Comparison of ENCODE assay signal across 1 cellular context in the genomic region with DNA sequence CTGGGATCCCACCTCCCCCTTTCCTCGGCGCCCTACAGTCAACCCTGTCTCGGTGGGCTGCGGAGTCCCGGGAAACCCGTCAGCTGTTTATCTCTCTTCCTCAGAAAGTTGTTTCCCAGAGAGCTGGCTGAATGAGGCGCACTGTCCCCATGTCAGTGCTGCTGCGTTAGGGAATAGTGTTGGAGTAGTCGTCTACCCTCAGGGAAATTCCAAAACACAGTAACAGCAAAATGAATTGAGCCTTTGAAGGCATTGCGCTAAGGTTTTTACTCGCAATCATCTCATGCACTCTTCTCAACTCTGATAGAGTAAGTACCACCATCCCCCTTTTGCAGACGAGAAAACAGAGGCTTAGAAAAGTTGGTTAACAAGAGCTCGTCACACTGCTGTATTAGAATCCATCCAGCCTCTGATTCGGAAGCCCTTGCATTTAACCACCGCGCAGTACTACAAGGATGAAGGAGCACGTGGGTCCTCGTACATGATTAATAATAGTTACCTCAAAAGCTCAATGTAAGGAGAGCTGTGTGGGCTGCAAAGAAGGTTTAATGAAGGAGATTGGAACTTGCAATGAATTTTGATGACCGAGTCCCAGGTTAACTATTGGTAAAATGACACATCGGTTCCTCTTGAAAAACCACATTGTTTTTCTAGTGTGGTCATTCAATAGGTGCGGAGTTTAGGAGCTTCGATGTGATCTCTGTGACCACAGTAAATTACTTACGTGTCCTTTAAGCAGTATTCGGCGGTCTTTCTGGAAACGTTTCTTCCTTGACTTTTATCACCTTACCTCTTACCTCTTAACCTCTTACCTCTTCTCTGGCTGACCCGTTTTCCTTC.
A peak's percentile ranks its signal among the peaks of the same experiment; 100 is the strongest.
TF ChIP-seq lines count a peak whose summit lies in the region.

No MANE protein-coding gene starts in this region.

TF ChIP-seq in K562, 482 proteins besides CTCF, POLR2A, EP300 and RAD21 (continued from another document and continues in another):
- TF ChIP-seq, protein P1, sequence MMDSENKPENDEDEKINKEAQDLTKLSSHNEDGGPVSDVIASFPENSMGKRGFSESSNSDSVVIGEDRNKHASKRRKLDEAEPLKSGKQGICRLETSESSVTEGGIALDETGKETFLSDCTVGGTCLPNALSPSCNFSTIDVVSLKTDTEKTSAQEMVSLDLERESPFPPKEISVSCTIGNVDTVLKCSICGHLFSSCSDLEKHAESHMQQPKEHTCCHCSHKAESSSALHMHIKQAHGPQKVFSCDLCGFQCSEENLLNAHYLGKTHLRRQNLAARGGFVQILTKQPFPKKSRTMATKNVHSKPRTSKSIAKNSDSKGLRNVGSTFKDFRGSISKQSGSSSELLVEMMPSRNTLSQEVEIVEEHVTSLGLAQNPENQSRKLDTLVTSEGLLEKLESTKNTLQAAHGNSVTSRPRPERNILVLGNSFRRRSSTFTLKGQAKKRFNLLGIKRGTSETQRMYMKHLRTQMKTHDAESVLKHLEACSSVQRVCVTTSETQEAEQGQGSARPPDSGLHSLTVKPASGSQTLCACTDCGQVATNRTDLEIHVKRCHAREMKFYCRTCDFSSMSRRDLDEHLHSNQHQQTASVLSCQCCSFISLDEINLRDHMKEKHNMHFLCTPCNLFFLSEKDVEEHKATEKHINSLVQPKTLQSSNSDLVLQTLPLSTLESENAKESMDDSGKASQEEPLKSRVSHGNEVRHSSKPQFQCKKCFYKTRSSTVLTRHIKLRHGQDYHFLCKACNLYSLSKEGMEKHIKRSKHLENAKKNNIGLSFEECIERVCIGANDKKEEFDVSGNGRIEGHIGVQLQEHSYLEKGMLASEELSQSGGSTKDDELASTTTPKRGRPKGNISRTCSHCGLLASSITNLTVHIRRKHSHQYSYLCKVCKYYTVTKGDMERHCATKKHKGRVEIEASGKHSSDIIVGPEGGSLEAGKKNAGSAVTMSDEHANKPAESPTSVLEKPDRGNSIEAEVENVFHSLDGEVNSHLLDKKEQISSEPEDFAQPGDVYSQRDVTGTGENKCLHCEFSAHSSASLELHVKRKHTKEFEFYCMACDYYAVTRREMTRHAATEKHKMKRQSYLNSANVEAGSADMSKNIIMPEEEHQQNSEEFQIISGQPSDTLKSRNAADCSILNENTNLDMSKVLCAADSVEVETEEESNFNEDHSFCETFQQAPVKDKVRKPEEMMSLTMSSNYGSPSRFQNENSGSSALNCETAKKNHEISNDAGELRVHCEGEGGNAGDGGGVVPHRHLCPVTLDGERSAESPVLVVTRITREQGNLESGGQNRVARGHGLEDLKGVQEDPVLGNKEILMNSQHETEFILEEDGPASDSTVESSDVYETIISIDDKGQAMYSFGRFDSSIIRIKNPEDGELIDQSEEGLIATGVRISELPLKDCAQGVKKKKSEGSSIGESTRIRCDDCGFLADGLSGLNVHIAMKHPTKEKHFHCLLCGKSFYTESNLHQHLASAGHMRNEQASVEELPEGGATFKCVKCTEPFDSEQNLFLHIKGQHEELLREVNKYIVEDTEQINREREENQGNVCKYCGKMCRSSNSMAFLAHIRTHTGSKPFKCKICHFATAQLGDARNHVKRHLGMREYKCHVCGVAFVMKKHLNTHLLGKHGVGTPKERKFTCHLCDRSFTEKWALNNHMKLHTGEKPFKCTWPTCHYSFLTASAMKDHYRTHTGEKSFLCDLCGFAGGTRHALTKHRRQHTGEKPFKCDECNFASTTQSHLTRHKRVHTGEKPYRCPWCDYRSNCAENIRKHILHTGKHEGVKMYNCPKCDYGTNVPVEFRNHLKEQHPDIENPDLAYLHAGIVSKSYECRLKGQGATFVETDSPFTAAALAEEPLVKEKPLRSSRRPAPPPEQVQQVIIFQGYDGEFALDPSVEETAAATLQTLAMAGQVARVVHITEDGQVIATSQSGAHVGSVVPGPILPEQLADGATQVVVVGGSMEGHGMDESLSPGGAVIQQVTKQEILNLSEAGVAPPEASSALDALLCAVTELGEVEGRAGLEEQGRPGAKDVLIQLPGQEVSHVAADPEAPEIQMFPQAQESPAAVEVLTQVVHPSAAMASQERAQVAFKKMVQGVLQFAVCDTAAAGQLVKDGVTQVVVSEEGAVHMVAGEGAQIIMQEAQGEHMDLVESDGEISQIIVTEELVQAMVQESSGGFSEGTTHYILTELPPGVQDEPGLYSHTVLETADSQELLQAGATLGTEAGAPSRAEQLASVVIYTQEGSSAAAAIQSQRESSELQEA (IDR thresholded peaks at IDR 0.05; ENCODE audit: low read depth), result no peak
- TF ChIP-seq, protein P2, sequence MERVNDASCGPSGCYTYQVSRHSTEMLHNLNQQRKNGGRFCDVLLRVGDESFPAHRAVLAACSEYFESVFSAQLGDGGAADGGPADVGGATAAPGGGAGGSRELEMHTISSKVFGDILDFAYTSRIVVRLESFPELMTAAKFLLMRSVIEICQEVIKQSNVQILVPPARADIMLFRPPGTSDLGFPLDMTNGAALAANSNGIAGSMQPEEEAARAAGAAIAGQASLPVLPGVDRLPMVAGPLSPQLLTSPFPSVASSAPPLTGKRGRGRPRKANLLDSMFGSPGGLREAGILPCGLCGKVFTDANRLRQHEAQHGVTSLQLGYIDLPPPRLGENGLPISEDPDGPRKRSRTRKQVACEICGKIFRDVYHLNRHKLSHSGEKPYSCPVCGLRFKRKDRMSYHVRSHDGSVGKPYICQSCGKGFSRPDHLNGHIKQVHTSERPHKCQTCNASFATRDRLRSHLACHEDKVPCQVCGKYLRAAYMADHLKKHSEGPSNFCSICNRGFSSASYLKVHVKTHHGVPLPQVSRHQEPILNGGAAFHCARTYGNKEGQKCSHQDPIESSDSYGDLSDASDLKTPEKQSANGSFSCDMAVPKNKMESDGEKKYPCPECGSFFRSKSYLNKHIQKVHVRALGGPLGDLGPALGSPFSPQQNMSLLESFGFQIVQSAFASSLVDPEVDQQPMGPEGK (CRISPR knock-in tag; IDR thresholded peaks at IDR 0.05; ENCODE audit: borderline replicate concordance), result no peak
- TF ChIP-seq ZC3H11A (IDR thresholded peaks at IDR 0.05; ENCODE audit: low read depth, low read length), result no peak
- TF ChIP-seq, protein P3, sequence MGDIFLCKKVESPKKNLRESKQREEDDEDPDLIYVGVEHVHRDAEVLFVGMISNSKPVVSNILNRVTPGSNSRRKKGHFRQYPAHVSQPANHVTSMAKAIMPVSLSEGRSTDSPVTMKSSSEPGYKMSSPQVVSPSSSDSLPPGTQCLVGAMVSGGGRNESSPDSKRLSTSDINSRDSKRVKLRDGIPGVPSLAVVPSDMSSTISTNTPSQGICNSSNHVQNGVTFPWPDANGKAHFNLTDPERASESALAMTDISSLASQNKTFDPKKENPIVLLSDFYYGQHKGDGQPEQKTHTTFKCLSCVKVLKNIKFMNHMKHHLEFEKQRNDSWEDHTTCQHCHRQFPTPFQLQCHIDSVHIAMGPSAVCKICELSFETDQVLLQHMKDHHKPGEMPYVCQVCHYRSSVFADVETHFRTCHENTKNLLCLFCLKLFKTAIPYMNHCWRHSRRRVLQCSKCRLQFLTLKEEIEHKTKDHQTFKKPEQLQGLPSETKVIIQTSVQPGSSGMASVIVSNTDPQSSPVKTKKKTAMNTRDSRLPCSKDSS (IDR thresholded peaks at IDR 0.05; ENCODE audit: low read depth, partially characterized antibody), result no peak
- peak; percentile 92; the same call in 1 of the 2 replicates for TF ChIP-seq NBN (IDR thresholded peaks at IDR 0.05; ENCODE audit: low read depth)
- TF ChIP-seq, protein P4, sequence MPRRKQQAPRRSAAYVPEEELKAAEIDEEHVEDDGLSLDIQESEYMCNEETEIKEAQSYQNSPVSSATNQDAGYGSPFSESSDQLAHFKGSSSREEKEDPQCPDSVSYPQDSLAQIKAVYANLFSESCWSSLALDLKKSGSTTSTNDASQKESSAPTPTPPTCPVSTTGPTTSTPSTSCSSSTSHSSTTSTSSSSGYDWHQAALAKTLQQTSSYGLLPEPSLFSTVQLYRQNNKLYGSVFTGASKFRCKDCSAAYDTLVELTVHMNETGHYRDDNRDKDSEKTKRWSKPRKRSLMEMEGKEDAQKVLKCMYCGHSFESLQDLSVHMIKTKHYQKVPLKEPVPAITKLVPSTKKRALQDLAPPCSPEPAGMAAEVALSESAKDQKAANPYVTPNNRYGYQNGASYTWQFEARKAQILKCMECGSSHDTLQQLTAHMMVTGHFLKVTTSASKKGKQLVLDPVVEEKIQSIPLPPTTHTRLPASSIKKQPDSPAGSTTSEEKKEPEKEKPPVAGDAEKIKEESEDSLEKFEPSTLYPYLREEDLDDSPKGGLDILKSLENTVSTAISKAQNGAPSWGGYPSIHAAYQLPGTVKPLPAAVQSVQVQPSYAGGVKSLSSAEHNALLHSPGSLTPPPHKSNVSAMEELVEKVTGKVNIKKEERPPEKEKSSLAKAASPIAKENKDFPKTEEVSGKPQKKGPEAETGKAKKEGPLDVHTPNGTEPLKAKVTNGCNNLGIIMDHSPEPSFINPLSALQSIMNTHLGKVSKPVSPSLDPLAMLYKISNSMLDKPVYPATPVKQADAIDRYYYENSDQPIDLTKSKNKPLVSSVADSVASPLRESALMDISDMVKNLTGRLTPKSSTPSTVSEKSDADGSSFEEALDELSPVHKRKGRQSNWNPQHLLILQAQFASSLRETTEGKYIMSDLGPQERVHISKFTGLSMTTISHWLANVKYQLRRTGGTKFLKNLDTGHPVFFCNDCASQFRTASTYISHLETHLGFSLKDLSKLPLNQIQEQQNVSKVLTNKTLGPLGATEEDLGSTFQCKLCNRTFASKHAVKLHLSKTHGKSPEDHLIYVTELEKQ (CRISPR knock-in tag; IDR thresholded peaks at IDR 0.05), result no peak
- no peak for TF ChIP-seq HMG20A (CRISPR knock-in tag; conservative IDR thresholded peaks at IDR 0.05)
- no peak for TF ChIP-seq NUFIP1 (IDR thresholded peaks at IDR 0.05; ENCODE audit: partially characterized antibody)
- TF ChIP-seq RB1 (IDR thresholded peaks at IDR 0.05; ENCODE audit: low read depth), result peak; percentile 35
- TF ChIP-seq, protein P5, sequence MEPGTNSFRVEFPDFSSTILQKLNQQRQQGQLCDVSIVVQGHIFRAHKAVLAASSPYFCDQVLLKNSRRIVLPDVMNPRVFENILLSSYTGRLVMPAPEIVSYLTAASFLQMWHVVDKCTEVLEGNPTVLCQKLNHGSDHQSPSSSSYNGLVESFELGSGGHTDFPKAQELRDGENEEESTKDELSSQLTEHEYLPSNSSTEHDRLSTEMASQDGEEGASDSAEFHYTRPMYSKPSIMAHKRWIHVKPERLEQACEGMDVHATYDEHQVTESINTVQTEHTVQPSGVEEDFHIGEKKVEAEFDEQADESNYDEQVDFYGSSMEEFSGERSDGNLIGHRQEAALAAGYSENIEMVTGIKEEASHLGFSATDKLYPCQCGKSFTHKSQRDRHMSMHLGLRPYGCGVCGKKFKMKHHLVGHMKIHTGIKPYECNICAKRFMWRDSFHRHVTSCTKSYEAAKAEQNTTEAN (CRISPR knock-in tag; IDR thresholded peaks at IDR 0.05), result 0 out of 2 replicates have a peak, but pooled peaks have one; percentile 42
- peak in 1 of 2 experiments; percentile 26; a peak in 1 of 4 replicates for TF ChIP-seq TRIM24 (IDR thresholded peaks at IDR 0.05)
- TF ChIP-seq KHSRP (IDR thresholded peaks at IDR 0.05), result no peak
- TF ChIP-seq, protein P6, sequence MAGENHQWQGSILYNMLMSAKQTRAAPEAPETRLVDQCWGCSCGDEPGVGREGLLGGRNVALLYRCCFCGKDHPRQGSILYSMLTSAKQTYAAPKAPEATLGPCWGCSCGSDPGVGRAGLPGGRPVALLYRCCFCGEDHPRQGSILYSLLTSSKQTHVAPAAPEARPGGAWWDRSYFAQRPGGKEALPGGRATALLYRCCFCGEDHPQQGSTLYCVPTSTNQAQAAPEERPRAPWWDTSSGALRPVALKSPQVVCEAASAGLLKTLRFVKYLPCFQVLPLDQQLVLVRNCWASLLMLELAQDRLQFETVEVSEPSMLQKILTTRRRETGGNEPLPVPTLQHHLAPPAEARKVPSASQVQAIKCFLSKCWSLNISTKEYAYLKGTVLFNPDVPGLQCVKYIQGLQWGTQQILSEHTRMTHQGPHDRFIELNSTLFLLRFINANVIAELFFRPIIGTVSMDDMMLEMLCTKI (IDR thresholded peaks at IDR 0.05; ENCODE audit: partially characterized antibody), result no peak
- TF ChIP-seq, protein P7, sequence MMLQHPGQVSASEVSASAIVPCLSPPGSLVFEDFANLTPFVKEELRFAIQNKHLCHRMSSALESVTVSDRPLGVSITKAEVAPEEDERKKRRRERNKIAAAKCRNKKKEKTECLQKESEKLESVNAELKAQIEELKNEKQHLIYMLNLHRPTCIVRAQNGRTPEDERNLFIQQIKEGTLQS (IDR thresholded peaks at IDR 0.05), result no peak; the same call in 1 of the 2 replicates
- TF ChIP-seq, protein P7 (CRISPR knock-in tag; conservative IDR thresholded peaks at IDR 0.05), result peak; percentile 14; the same call in 1 of the 2 replicates
- no peak for TF ChIP-seq FOXJ2 (tag; IDR thresholded peaks at IDR 0.05)
- TF ChIP-seq, protein P8, sequence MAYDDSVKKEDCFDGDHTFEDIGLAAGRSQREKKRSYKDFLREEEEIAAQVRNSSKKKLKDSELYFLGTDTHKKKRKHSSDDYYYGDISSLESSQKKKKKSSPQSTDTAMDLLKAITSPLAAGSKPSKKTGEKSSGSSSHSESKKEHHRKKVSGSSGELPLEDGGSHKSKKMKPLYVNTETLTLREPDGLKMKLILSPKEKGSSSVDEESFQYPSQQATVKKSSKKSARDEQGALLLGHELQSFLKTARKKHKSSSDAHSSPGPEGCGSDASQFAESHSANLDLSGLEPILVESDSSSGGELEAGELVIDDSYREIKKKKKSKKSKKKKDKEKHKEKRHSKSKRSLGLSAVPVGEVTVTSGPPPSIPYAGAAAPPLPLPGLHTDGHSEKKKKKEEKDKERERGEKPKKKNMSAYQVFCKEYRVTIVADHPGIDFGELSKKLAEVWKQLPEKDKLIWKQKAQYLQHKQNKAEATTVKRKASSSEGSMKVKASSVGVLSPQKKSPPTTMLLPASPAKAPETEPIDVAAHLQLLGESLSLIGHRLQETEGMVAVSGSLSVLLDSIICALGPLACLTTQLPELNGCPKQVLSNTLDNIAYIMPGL (CRISPR knock-in tag; IDR thresholded peaks at IDR 0.05), result no peak
- no peak for TF ChIP-seq ZNF644 (tag; IDR thresholded peaks at IDR 0.05; ENCODE audit: low read depth)
- no peak for TF ChIP-seq KLF1 (tag; IDR thresholded peaks at IDR 0.05)
- TF ChIP-seq, protein P9, sequence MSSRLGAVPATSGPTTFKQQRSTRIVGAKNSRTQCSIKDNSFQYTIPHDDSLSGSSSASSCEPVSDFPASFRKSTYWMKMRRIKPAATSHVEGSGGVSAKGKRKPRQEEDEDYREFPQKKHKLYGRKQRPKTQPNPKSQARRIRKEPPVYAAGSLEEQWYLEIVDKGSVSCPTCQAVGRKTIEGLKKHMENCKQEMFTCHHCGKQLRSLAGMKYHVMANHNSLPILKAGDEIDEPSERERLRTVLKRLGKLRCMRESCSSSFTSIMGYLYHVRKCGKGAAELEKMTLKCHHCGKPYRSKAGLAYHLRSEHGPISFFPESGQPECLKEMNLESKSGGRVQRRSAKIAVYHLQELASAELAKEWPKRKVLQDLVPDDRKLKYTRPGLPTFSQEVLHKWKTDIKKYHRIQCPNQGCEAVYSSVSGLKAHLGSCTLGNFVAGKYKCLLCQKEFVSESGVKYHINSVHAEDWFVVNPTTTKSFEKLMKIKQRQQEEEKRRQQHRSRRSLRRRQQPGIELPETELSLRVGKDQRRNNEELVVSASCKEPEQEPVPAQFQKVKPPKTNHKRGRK (tag; IDR thresholded peaks at IDR 0.05), result 0 out of 2 replicates have a peak, but pooled peaks have one; percentile 5
- TF ChIP-seq ATF1 (CRISPR knock-in tag; IDR thresholded peaks at IDR 0.05), result no peak
- TF ChIP-seq ATF1 (tag; IDR thresholded peaks at IDR 0.05), result 0 out of 2 replicates have a peak, but pooled peaks have one; percentile 77
- TF ChIP-seq POLR2G (IDR thresholded peaks at IDR 0.05; ENCODE audit: low read depth, low read length), result no peak
